1 cellular context compared by ENCODE assay signal in genomic region chr15:55407949-55408766, GRCh38.
TF ChIP-seq lines count a peak whose summit lies in the region.

Gene CCPG1, minus strand, starts transcription at chr15:55408359. Its CDS starts 18,935 bp downstream, at chr15:55389424.
Gene PIERCE2, plus strand, starts transcription at chr15:55408495. Its CDS starts 274 bp downstream, at chr15:55408769.

TF ChIP-seq in K562, 482 proteins besides CTCF, POLR2A, EP300 and RAD21 (continued from another document and continues in another):
- TF ChIP-seq CREB3L1 (IDR thresholded peaks at IDR 0.05; ENCODE audit: borderline replicate concordance, low read depth): peak; percentile 62; the same call in 1 of the 2 replicates
- peak; percentile 5 to 85; a peak in 2 of 4 replicates for TF ChIP-seq SIN3A (IDR thresholded peaks at IDR 0.05; ENCODE audit: borderline replicate concordance in 2 of 2, control insufficient read depth in 1 of 2, low read depth in 2 of 2, low read length in 2 of 2)
- TF ChIP-seq NR2C1 (IDR thresholded peaks at IDR 0.05): no peak
- peak; percentile 59; the same call in 1 of the 2 replicates for TF ChIP-seq NR2C1 (tag; IDR thresholded peaks at IDR 0.05)
- TF ChIP-seq NRF1 (conservative IDR thresholded peaks at IDR 0.05 in 1 of 2, IDR thresholded peaks at IDR 0.05 in 1 of 2): peak; percentile 86 to 88
- no peak for TF ChIP-seq U2AF2 (optimal IDR thresholded peaks at IDR 0.05; ENCODE audit: low read depth, low read length)
- no peak for TF ChIP-seq THRAP3 (IDR thresholded peaks at IDR 0.05; ENCODE audit: borderline replicate concordance)
- TF ChIP-seq SNRNP70 (optimal IDR thresholded peaks at IDR 0.05; ENCODE audit: low read depth, low read length): no peak
- TF ChIP-seq HBP1 (CRISPR knock-in tag; IDR thresholded peaks at IDR 0.05): no peak
- TF ChIP-seq BCLAF1 (IDR thresholded peaks at IDR 0.05; ENCODE audit: borderline replicate concordance in 1 of 2, control insufficient read depth in 1 of 2, low read depth in 2 of 2, low read length in 1 of 2): no peak
- TF ChIP-seq HMBOX1 (IDR thresholded peaks at IDR 0.05): no peak
- no peak for TF ChIP-seq DMBX1 (CRISPR knock-in tag; IDR thresholded peaks at IDR 0.05; ENCODE audit: borderline replicate concordance)
- no peak for TF ChIP-seq HEY1 (CRISPR knock-in tag; IDR thresholded peaks at IDR 0.05; ENCODE audit: borderline replicate concordance)
- peak; percentile 89 for TF ChIP-seq BMI1 (IDR thresholded peaks at IDR 0.05; ENCODE audit: low read length)
- TF ChIP-seq ZNF57 (CRISPR knock-in tag; IDR thresholded peaks at IDR 0.05): no peak
- TF ChIP-seq FOXM1 (IDR thresholded peaks at IDR 0.05; ENCODE audit: low read depth): no peak
- TF ChIP-seq FOXM1 (CRISPR knock-in tag; IDR thresholded peaks at IDR 0.05; ENCODE audit: low read depth): peak; percentile 74; the same call in 1 of the 2 replicates
- peak; percentile 79; the same call in 1 of the 2 replicates for TF ChIP-seq PHF8 (IDR thresholded peaks at IDR 0.05; ENCODE audit: borderline replicate concordance, low read length)
- TF ChIP-seq ZFP91 (CRISPR knock-in tag; IDR thresholded peaks at IDR 0.05): no peak
- TF ChIP-seq TGIF2 (CRISPR knock-in tag; IDR thresholded peaks at IDR 0.05): no peak
- peak in 1 of 2 experiments; percentile 76; a peak in 2 of 4 replicates for TF ChIP-seq TEAD1 (CRISPR knock-in tag; IDR thresholded peaks at IDR 0.05)
- peak in 1 of 2 experiments; percentile 36; a peak in 1 of 4 replicates for TF ChIP-seq KDM4B (IDR thresholded peaks at IDR 0.05; ENCODE audit: borderline replicate concordance in 2 of 2, low read depth in 1 of 2)
- no peak for TF ChIP-seq LEF1 (IDR thresholded peaks at IDR 0.05)
- no peak for TF ChIP-seq GATAD2A (IDR thresholded peaks at IDR 0.05)
- TF ChIP-seq ID3 (CRISPR knock-in tag; IDR thresholded peaks at IDR 0.05): no peak
- TF ChIP-seq ID3 (tag; IDR thresholded peaks at IDR 0.05): no peak
- 0 out of 2 replicates have a peak, but pooled peaks have one; percentile 49 for TF ChIP-seq ATF6 (CRISPR knock-in tag; IDR thresholded peaks at IDR 0.05)
- TF ChIP-seq RNF219 (CRISPR knock-in tag; IDR thresholded peaks at IDR 0.05): no peak
- no peak; the same call in 1 of the 2 replicates for TF ChIP-seq ZKSCAN1 (IDR thresholded peaks at IDR 0.05; ENCODE audit: low read depth, low read length)
- no peak for TF ChIP-seq NFE2 (IDR thresholded peaks at IDR 0.05; ENCODE audit: low read depth)
- no peak for TF ChIP-seq CHD2 (IDR thresholded peaks at IDR 0.05; ENCODE audit: low read depth, low read length)
- no peak for TF ChIP-seq XRCC3 (IDR thresholded peaks at IDR 0.05)
- no peak for TF ChIP-seq ZC3H11A (IDR thresholded peaks at IDR 0.05; ENCODE audit: low read depth, low read length)
- no peak for TF ChIP-seq MIER1 (IDR thresholded peaks at IDR 0.05; ENCODE audit: low read depth)
- no peak for TF ChIP-seq ATF3 (IDR thresholded peaks at IDR 0.05)
- peak; percentile 83 for TF ChIP-seq ATF3 (CRISPR knock-in tag; conservative IDR thresholded peaks at IDR 0.05)
- TF ChIP-seq NFYB (IDR thresholded peaks at IDR 0.05; ENCODE audit: extremely low read depth, insufficient read length): no peak
- no peak for TF ChIP-seq DLX4 (CRISPR knock-in tag; IDR thresholded peaks at IDR 0.05)
- no peak for TF ChIP-seq TFAM (CRISPR knock-in tag; conservative IDR thresholded peaks at IDR 0.05)
- TF ChIP-seq VEZF1 (CRISPR knock-in tag; IDR thresholded peaks at IDR 0.05): peak; percentile 44
- no peak for TF ChIP-seq ZNF354B (CRISPR knock-in tag; IDR thresholded peaks at IDR 0.05)
